7 cellular contexts compared by ENCODE assay signal in the genomic region with DNA sequence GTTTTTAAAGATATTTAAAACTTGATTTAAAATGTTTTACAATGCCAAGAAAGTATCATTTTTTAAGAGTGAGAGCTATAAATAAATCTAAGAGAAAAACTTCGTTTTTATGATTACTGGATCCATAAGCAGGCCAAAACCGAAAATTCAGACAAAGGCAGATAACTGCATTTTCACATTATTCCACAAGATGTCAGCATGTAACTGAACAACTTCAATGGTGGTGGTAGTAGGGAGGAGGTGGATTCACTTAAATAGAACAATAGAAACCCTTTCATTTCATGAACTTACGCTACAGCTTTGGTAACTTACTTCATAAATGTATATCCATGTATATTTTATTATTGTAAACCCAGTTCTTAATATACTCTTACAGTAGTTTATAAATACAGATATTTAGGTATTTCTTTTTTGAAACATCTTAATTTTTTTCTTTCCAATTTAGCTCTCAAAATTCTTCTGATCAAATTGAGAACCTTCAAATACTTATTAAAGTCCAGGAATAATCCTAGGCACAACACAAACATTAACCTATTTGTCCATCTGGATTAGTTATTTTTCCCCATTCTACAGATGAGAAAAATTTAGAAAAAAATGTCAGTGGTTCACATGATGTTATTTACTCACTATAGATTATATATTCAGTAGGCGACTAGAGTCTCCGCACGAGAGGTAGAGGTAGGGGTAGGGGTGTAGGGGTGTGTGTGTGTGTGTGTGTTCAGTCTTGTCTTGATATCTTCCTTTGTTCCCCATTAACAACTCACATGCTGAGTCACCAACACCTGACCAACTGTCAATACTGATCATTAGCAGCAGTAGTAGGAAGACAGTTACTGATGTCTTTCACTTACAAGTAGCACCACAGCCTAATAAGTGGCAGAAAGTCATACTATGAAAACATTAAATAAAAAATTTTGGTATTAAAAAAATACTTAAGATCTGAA.
DNase-seq lines count a peak whose midpoint lies in the region; ATAC-seq, FAIRE-seq and TF ChIP-seq lines count a peak whose summit lies in the region.

No MANE protein-coding gene starts in this region.

- intact Hi-C loops in PC-3 (cut with micrococcal nuclease): loop anchor here (1.0 to 5.0 kb wide), 6 partner anchors 69 to 424 kb away; no protein-coding TSS in a partner anchor
- intact Hi-C loops in upper lobe of right lung (cut with DNase I): no loop called here

- no peak overlapping the region for H3K27ac ChIP-seq in GM23248
- H3K27ac ChIP-seq in PC-3 (ENCODE audit: low read length): no peak overlapping the region
- H3K27ac ChIP-seq in liver (ENCODE audit: low read depth in 1 of 2, low read length in 2 of 2): no peak overlapping the region
- no peak overlapping the region for H3K27ac ChIP-seq in upper lobe of right lung

- 53% methylated on average over 6 of the region's 6 CpGs for WGBS in GM23248 (ENCODE audit: low coverage in 1 of 2, low lambda C conversion rate in 2 of 2, missing lambda C conversion rate in 2 of 2), 2 experiments
- 41% methylated on average over 6 of the region's 6 CpGs for WGBS in liver

- no peak overlapping the region for H3K4me3 ChIP-seq in GM23248
- H3K4me3 ChIP-seq in PC-3 (ENCODE audit: low read length): no peak overlapping the region
- H3K4me3 ChIP-seq in liver (ENCODE audit: low read depth in 1 of 3, low read length in 3 of 3): no peak overlapping the region
- H3K4me3 ChIP-seq in upper lobe of right lung: no peak overlapping the region

- H3K4me1 ChIP-seq in GM23248 (ENCODE audit: insufficient read depth): no peaks in the 10 kb centered on the region
- H3K4me1 ChIP-seq in PC-3 (ENCODE audit: insufficient read depth, low read length): peaks cover 18% of the 10 kb centered on the region
- peaks cover 3 to 36% (median 29%) of the 10 kb centered on the region in 4 donors for H3K4me1 ChIP-seq in liver (ENCODE audit: control insufficient read depth in 4 of 4, insufficient read depth in 4 of 4, low read length in 3 of 4)
- H3K4me1 ChIP-seq in upper lobe of right lung: no peaks in the 10 kb centered on the region

- BruUV-seq in PC-3 (replicated peaks; lab: Mats Ljungman, UMichigan): no TSS peak

- H3K36me3 ChIP-seq in GM23248 (ENCODE audit: low read depth) (peaks cover 5% of the 10 kb centered on the region; the same call in 1 of the 2 replicates), PC-3 (ENCODE audit: low read depth, low read length) (no peaks in the 10 kb centered on the region), liver (ENCODE audit: control insufficient read depth in 4 of 4, insufficient read depth in 3 of 4, low read depth in 1 of 4, low read length in 3 of 4) (no peaks in the 10 kb centered on the region), upper lobe of right lung (peaks cover 24% of the 10 kb centered on the region)

- H3K9ac ChIP-seq in GM23248 (no peak overlapping the region), PC-3 (ENCODE audit: low read length) (no peak overlapping the region), liver (ENCODE audit: low read depth in 1 of 2, low read length in 2 of 2) (no peak overlapping the region)

- H3K9me3 ChIP-seq in GM23248 (ENCODE audit: low read depth): no peaks in the 10 kb centered on the region
- no peaks in the 10 kb centered on the region for H3K9me3 ChIP-seq in PC-3 (ENCODE audit: low read length)
- H3K9me3 ChIP-seq in liver (ENCODE audit: control insufficient read depth in 4 of 4, low read length in 3 of 4): no peaks in the 10 kb centered on the region
- no peaks in the 10 kb centered on the region for H3K9me3 ChIP-seq in upper lobe of right lung

- H3K27me3 ChIP-seq in GM23248 (replicated peaks; ENCODE audit: insufficient read depth) (no peaks in the 10 kb centered on the region), PC-3 (ENCODE audit: low read length) (no peaks in the 10 kb centered on the region), liver (ENCODE audit: control insufficient read depth in 4 of 4, insufficient read depth in 4 of 4, low read length in 3 of 4) (no peaks in the 10 kb centered on the region), upper lobe of right lung (no peaks in the 10 kb centered on the region)

- H3K4me2 ChIP-seq in GM23248 (ENCODE audit: unreplicated experiment) (peak overlapping the region; percentile 4), PC-3 (ENCODE audit: low read length) (no peak overlapping the region)

- peak; percentile 79 for TF ChIP-seq CTCF in GM10248 (IDR thresholded peaks at IDR 0.05; ENCODE audit: control extremely low read depth, extremely low read depth, low read depth, missing control alignments)
- peak; percentile 79 for TF ChIP-seq CTCF in PC-3 (conservative IDR thresholded peaks at IDR 0.05; ENCODE audit: low read depth, low read length)
- TF ChIP-seq CTCF in liver (IDR thresholded peaks at IDR 0.05; ENCODE audit: low read depth, low read length, missing input control): peak; percentile 95
- peak; percentile 87 for TF ChIP-seq CTCF in upper lobe of right lung (IDR thresholded peaks at IDR 0.05)

- CTCF ChIA-PET in GM10248 (lab: Yijun Ruan, JAX): interaction anchor here (0.6 to 12.4 kb wide), 71 partner anchors 9 to 660 kb away, joined by 3 to 200 read pairs (median 5); partner anchors contain the start of genes ARHGAP18 and TMEM244
- CTCF ChIA-PET in PC-3 (lab: Charles Lee): interaction anchor here (0.7 to 1.4 kb wide), 2 partner anchors 70 to 132 kb away, joined by 4 read pairs; no protein-coding TSS in a partner anchor

- ATAC-seq in PC-3: peak; percentile 57
- ATAC-seq in upper lobe of right lung: peak; percentile 84

- POLR2A ChIA-PET in GM10248 (lab: Yijun Ruan, JAX): no interaction called here
- POLR2A ChIA-PET in PC-3 (lab: Charles Lee; ENCODE audit: unreplicated experiment): no interaction called here

- peak; percentile 98 for TF ChIP-seq RAD21 in liver (IDR thresholded peaks at IDR 0.05)

- peak; percentile 97 for FAIRE-seq in colon (lab: Jason Lieb, UNC)

- peak; percentile 55 for DNase-seq in GM10248 (ENCODE audit: extremely low spot score)
- DNase-seq in GM23248: peak; percentile 82
- peak; percentile 63 to 86 for DNase-seq in Kasumi-1 (lab: John Stamatoyannopoulos, UW)
- peak; percentile 81 for DNase-seq in PC-3
- no peak for DNase-seq in upper lobe of right lung

- no peaks in the 10 kb centered on the region for H3K79me2 ChIP-seq in GM23248 (ENCODE audit: insufficient read depth)
- no peaks in the 10 kb centered on the region for H3K79me2 ChIP-seq in PC-3 (ENCODE audit: low read length)

- H2AFZ ChIP-seq in GM23248: no peak overlapping the region
- no peak overlapping the region for H2AFZ ChIP-seq in PC-3 (ENCODE audit: low read length)

- no peaks in the 10 kb centered on the region for H4K20me1 ChIP-seq in GM23248 (ENCODE audit: insufficient read depth)
- no peaks in the 10 kb centered on the region for H4K20me1 ChIP-seq in PC-3 (ENCODE audit: low read length)

- in situ Hi-C loops in GM23248 (cut with MboI): loop anchor here (10.0 kb wide), 1 partner anchor 426 kb away; no protein-coding TSS in a partner anchor

- H3F3A ChIP-seq in GM23248 (ENCODE audit: insufficient read depth) (no peaks in the 10 kb centered on the region), PC-3 (ENCODE audit: low read length, unreplicated experiment) (no peaks in the 10 kb centered on the region)

- H3K9me2 ChIP-seq in GM23248 (ENCODE audit: insufficient read depth) (no peaks in the 10 kb centered on the region), PC-3 (replicated peaks; ENCODE audit: low read length) (no peaks in the 10 kb centered on the region)

TF ChIP-seq in liver, 16 proteins besides CTCF, POLR2A, EP300 and RAD21:
- TF ChIP-seq JUND (IDR thresholded peaks at IDR 0.05) (peak in 1 of 2 donors; percentile 20), YY1 (IDR thresholded peaks at IDR 0.05) (peak; percentile 56), HNF4G (IDR thresholded peaks at IDR 0.05) (no peak)
